Comparison of ENCODE assay signal across 8 cellular contexts in genomic region chr17:79658811-79659207, GRCh38. TPM values are rescaled to one million over a fixed set of nuclear protein-coding genes. Genes with fewer than 3 reads are reported as not detected.
DNase-seq lines count a peak whose midpoint lies in the region; ATAC-seq and TF ChIP-seq lines count a peak whose summit lies in the region.

No MANE protein-coding gene starts in this region.

- peaks cover 4% of the 10 kb centered on the region for H3K36me3 Mint-ChIP-seq in nephron progenitor cell (ENCODE audit: low read depth)

- H3K27ac Mint-ChIP-seq in nephron progenitor cell, result no peak overlapping the region

- TF ChIP-seq POLR2A in NB4 (IDR thresholded peaks at IDR 0.05; ENCODE audit: extremely low read depth, insufficient read length), result no peak

- ATAC-seq in GM21717 (IDR thresholded peaks at IDR 0.05; ENCODE audit: unreplicated experiment), result no peak

- no peak overlapping the region for H3K4me3 ChIP-seq in NB4 (ENCODE audit: low read depth, low read length)

- peaks cover 62% of the 10 kb centered on the region for H3K27me3 Mint-ChIP-seq in nephron progenitor cell (ENCODE audit: low read depth, poor library complexity)

- H3K4me1 Mint-ChIP-seq in nephron progenitor cell, result peaks cover 45% of the 10 kb centered on the region

- H3K4me3 Mint-ChIP-seq in nephron progenitor cell, result no peak overlapping the region

- DNase-seq in Daoy (ENCODE audit: low read depth) (peak; percentile 39), NB4 (ENCODE audit: low read depth) (peak; percentile 32), cerebellar nuclear complex (lab: John Stamatoyannopoulos, UW) (peak; percentile 37 to 49), nephron progenitor cell (peak; percentile 55), GM03348 (ENCODE audit: low spot score) (no peak), dedifferentiated amniotic fluid mesenchymal stem cell (ENCODE audit: extremely low spot score) (no peak)
- no peak for DNase-seq in activated CD4-positive, CD25-positive, alpha-beta regulatory T cell (lab: John Stamatoyannopoulos, UW)

- peak; percentile 65 for TF ChIP-seq CTCF in NB4 (IDR thresholded peaks at IDR 0.05; ENCODE audit: low read depth, low read length)
- peak; percentile 63 for TF ChIP-seq CTCF in nephron progenitor cell (IDR thresholded peaks at IDR 0.05)

- H3K9me3 Mint-ChIP-seq in nephron progenitor cell, result peaks cover 27% of the 10 kb centered on the region

RNA-seq across cellular contexts. Expression of gene RBFOX3, which starts 48.0 kb away (rescaled TPM):
- total RNA-seq in Daoy (2014; rRNA removed; shearing (Covaris generic)), result not detected in 2 replicates

Comparison
In these comparisons a context has a peak if more than half of its experiments do, and no peak if none do; other contexts are left out.
1. DNase-seq: peak in Daoy (single experiment), NB4 (single experiment), cerebellar nuclear complex (2 of 2) and nephron progenitor cell (single experiment); none in GM03348 (single experiment), activated CD4-positive, CD25-positive, alpha-beta regulatory T cell (0 of 4) and dedifferentiated amniotic fluid mesenchymal stem cell (single experiment).